Comparison of ENCODE assay signal across 8 cellular contexts in genomic region chr17:7314719-7315569, GRCh38. TPM values are rescaled to one million over a fixed set of nuclear protein-coding genes. Genes with fewer than 3 reads are reported as not detected.
DNase-seq lines count a peak whose midpoint lies in the region; ATAC-seq, FAIRE-seq and TF ChIP-seq lines count a peak whose summit lies in the region.

GPS2 (minus strand) TSS chr17:7315360; CDS start chr17:7315052, 308 bp downstream.

- ATAC-seq in HG02678 (IDR thresholded peaks at IDR 0.05; ENCODE audit: unreplicated experiment) (peak; percentile 87), psoas muscle (peak; percentile 83 to 94 (median 90))

- TF ChIP-seq CTCF in ascending aorta (IDR thresholded peaks at IDR 0.05) = no peak
- no peak for TF ChIP-seq CTCF in right atrium auricular region (IDR thresholded peaks at IDR 0.05)
- no peak for TF ChIP-seq CTCF in psoas muscle (IDR thresholded peaks at IDR 0.05)

- TF ChIP-seq POLR2A in GM12892 (IDR thresholded peaks at IDR 0.05; ENCODE audit: low read depth, low read length) = peak; percentile 81; the same call in 1 of the 2 replicates

- peak within 1 kb of the TSS; percentile 93 to 95 for H3K27ac ChIP-seq in ascending aorta
- H3K27ac ChIP-seq in right atrium auricular region = peak within 1 kb of the TSS; percentile 92 to 93
- peak within 1 kb of the TSS; percentile 92 for H3K27ac ChIP-seq in psoas muscle

- WGBS in psoas muscle, 3 donors = 0% methylated on average over 55 to 95 of the region's 95 CpGs

- H3K4me3 ChIP-seq in ascending aorta = peak within 1 kb of the TSS; percentile 81 to 88
- H3K4me3 ChIP-seq in right atrium auricular region = peak within 1 kb of the TSS; percentile 83 to 89
- H3K4me3 ChIP-seq in psoas muscle = peak within 1 kb of the TSS; percentile 98

- H3K4me1 ChIP-seq in ascending aorta (peaks cover 10 to 33% of the 10 kb centered on the region in 2 donors), right atrium auricular region (peaks cover 0 to 31% of the 10 kb centered on the region in 2 donors), psoas muscle (peaks cover 51% of the 10 kb centered on the region)

- H3K36me3 ChIP-seq in ascending aorta = peaks cover 60 to 64% of the 10 kb centered on the region in 2 donors
- peaks cover 68% of the 10 kb centered on the region for H3K36me3 ChIP-seq in right atrium auricular region
- peaks cover 14 to 87% of the 10 kb centered on the region in 2 donors for H3K36me3 ChIP-seq in psoas muscle (ENCODE audit: insufficient read depth in 1 of 2, low read depth in 1 of 2)

- peak; percentile 99 for FAIRE-seq in GM12892 (lab: Jason Lieb, UNC)

- DNase-seq in GM12892 (ENCODE audit: insufficient read length) (peak; percentile 99), NCI-H1436 (lab: John Stamatoyannopoulos, UW) (peak; percentile 87), T-helper 9 cell (peak; percentile 93), ascending aorta (ENCODE audit: low spot score in 2 of 2) (peak; percentile 61 to 96), right atrium auricular region (ENCODE audit: low spot score) (peak; percentile 93), psoas muscle (peak; percentile 94 to 96), ureter (ENCODE audit: low spot score) (peak; percentile 94)

- no peaks in the 10 kb centered on the region for H3K9me3 ChIP-seq in ascending aorta
- H3K9me3 ChIP-seq in right atrium auricular region = no peaks in the 10 kb centered on the region
- H3K9me3 ChIP-seq in psoas muscle = no peaks in the 10 kb centered on the region

- intact Hi-C loops in ascending aorta (cut with DNase I) (loop anchor here (1.0 kb wide), 1 partner anchor 14 kb away; the partner anchor contains the start of gene NEURL4), psoas muscle (cut with DNase I) (no loop called here)

- H3K27me3 ChIP-seq in ascending aorta (no peaks in the 10 kb centered on the region), right atrium auricular region (no peaks in the 10 kb centered on the region), psoas muscle (ENCODE audit: insufficient read depth in 3 of 3, low read length in 2 of 3) (no peaks in the 10 kb centered on the region)

RNA-seq across cellular contexts. Expression of gene GPS2, which starts in this region (rescaled TPM):
- 32.7 TPM for polyA plus RNA-seq in GM12892 (2012; ENCODE audit: missing spikeins)
- 52.4 TPM for total RNA-seq in ascending aorta
- 10 to 100 TPM; 80.4 to 97.0 TPM for total RNA-seq in right atrium auricular region
- 100 to 1,000 TPM in 1 of 4 donors, 10 to 100 TPM in 3; 71.8 to 101 (median 82.5) TPM for total RNA-seq in psoas muscle
- polyA plus RNA-seq in psoas muscle = 100 to 1,000 TPM; 139 to 197 (median 146) TPM
- total RNA-seq in ureter = 67.6 TPM

Comparison
In these comparisons a context has a peak if more than half of its experiments do, and no peak if none do; other contexts are left out.
1. Peak in every context shown above with its lines: DNase-seq, ATAC-seq, H3K4me3 ChIP-seq and H3K27ac ChIP-seq.